15 cellular contexts compared by ENCODE assay signal in genomic region chr1:9079980-9080703, GRCh38. TPM values are rescaled to one million over a fixed set of nuclear protein-coding genes. Genes with fewer than 3 reads are reported as not detected.
DNase-seq lines count a peak whose midpoint lies in the region; ATAC-seq and TF ChIP-seq lines count a peak whose summit lies in the region.
"Had no signal": no experiment of that assay in that cellular context is flagged by ENCODE, and none has a peak within 500 bp of the region (broad histone marks: within the 10 kb centered on the region; RNA-seq: fewer than 3 reads in every experiment).

No MANE protein-coding gene starts in this region.

- H3K27me3 ChIP-seq in neural progenitor cell, result no peaks in the 10 kb centered on the region
- H3K27me3 ChIP-seq: foreskin keratinocyte had no signal

- H2AFZ ChIP-seq in neural progenitor cell (replicated peaks), result no peak overlapping the region

- no peak overlapping the region for H3K27ac ChIP-seq in neural progenitor cell
- H3K27ac ChIP-seq: foreskin keratinocyte had no signal

- intact Hi-C loops in posterior cingulate gyrus (cut with DNase I), result no loop called here

- H3K4me1 Mint-ChIP-seq in neural progenitor cell, result peaks cover 6% of the 10 kb centered on the region

- H3K9me3 Mint-ChIP-seq in neural progenitor cell, result no peaks in the 10 kb centered on the region

- no peak for TF ChIP-seq CTCF in neural progenitor cell (IDR thresholded peaks at IDR 0.05)

- no peak overlapping the region for H3K4me3 ChIP-seq in neural progenitor cell

- in situ Hi-C loops in KBM-7 (cut with MboI; ENCODE audit: low pct_unique_long_range_greater_than_20kb, low sequenced_read_pairs), result no loop called here

- peaks cover 6% of the 10 kb centered on the region for H3K27me3 Mint-ChIP-seq in neural progenitor cell (ENCODE audit: insufficient read depth, low read depth)

- peaks cover 1% of the 10 kb centered on the region for H3K36me3 Mint-ChIP-seq in neural progenitor cell
- H3K36me3 Mint-ChIP-seq: activated naive CD8-positive, alpha-beta T cell; stimulated activated memory B cell treated with anti-CD40 and anti-IgM and Interleukin-4, amounts not matched to agents 10 μg/mL and 1 μg/mL and 100 μg/mL, for 72 hours had no signal

- no peak overlapping the region for H3K4me2 ChIP-seq in neural progenitor cell

- peak overlapping the region; percentile 7 for H3K27ac Mint-ChIP-seq in neural progenitor cell
- H3K27ac Mint-ChIP-seq: activated naive CD8-positive, alpha-beta T cell; stimulated activated memory B cell treated with anti-CD40 and anti-IgM and Interleukin-4, amounts not matched to agents 10 μg/mL and 1 μg/mL and 100 μg/mL, for 72 hours had no signal

- no peaks in the 10 kb centered on the region for H3F3A ChIP-seq in neural progenitor cell (ENCODE audit: low read depth)

- H3K79me2 ChIP-seq in neural progenitor cell (ENCODE audit: low read depth), result no peaks in the 10 kb centered on the region

- no peaks in the 10 kb centered on the region for H3K36me3 ChIP-seq in neural progenitor cell

- H3K9ac ChIP-seq in neural progenitor cell, result no peak overlapping the region

- no peaks in the 10 kb centered on the region for H4K20me1 ChIP-seq in neural progenitor cell (ENCODE audit: low read depth)

- no peaks in the 10 kb centered on the region for H3K9me3 ChIP-seq in neural progenitor cell (ENCODE audit: low read depth)

- ATAC-seq in GM18909 (IDR thresholded peaks at IDR 0.05; ENCODE audit: poor library complexity, unreplicated experiment) (peak; percentile 54), GM21825 (IDR thresholded peaks at IDR 0.05; ENCODE audit: unreplicated experiment) (peak; percentile 42), HG03460 (IDR thresholded peaks at IDR 0.05; ENCODE audit: unreplicated experiment) (peak; percentile 44)
- ATAC-seq: stimulated activated memory B cell treated with anti-CD40 and anti-IgM and Interleukin-4, amounts not matched to agents 10 μg/mL and 1 μg/mL and 100 μg/mL, for 72 hours had no signal

- H3K4me3 Mint-ChIP-seq in neural progenitor cell, result no peak overlapping the region
- H3K4me3 Mint-ChIP-seq: activated naive CD8-positive, alpha-beta T cell; nephron progenitor cell; stimulated activated memory B cell treated with anti-CD40 and anti-IgM and Interleukin-4, amounts not matched to agents 10 μg/mL and 1 μg/mL and 100 μg/mL, for 72 hours had no signal

- no peaks in the 10 kb centered on the region for H3K4me1 ChIP-seq in neural progenitor cell

- DNase-seq in neural progenitor cell (ENCODE audit: low spot score), result no peak
- no peak for DNase-seq in occipital lobe (lab: John Stamatoyannopoulos, UW)
- DNase-seq in KBM-7, result no peak
- DNase-seq in posterior cingulate gyrus, result no peak
- DNase-seq: cortex of kidney; NCI-H1930; nephron progenitor cell; NK-92 treated with Interleukin-12 subunit alpha and Interleukin-12 subunit beta, amount 100 ng/mL, for 24 hours had no signal

RNA-seq across cellular contexts. Expression of gene SLC2A5, which starts 10.7 kb away (rescaled TPM):
- total RNA-seq in neural progenitor cell (ENCODE audit: low replicate concordance) (not detected in 2 replicates), occipital lobe (2.5 TPM)
- total RNA-seq: kidney epithelial cell had no signal

RNA-seq across cellular contexts. Expression of gene GPR157, which starts 48.8 kb away (rescaled TPM):
- 1.6 and 2.1 TPM in 2 replicates for total RNA-seq in neural progenitor cell (ENCODE audit: low replicate concordance)
- total RNA-seq in occipital lobe, result 0.47 TPM

RNA-seq across cellular contexts. Expression of gene SLC2A7, which starts 53.9 kb away (rescaled TPM):
- total RNA-seq in neural progenitor cell (ENCODE audit: low replicate concordance), result not detected in 2 replicates
- total RNA-seq in occipital lobe, result not detected
- total RNA-seq: foreskin keratinocyte, kidney epithelial cell had no signal
